Comparison of ENCODE assay signal across 8 cellular contexts in genomic region chr22:49958961-49959781, GRCh38. TPM values are rescaled to one million over a fixed set of nuclear protein-coding genes. Genes with fewer than 3 reads are reported as not detected.
DNase-seq lines count a peak whose midpoint lies in the region; ATAC-seq and TF ChIP-seq lines count a peak whose summit lies in the region.

No MANE protein-coding gene starts in this region.

- peaks cover 12% of the 10 kb centered on the region for H3K4me1 ChIP-seq in HEK293 (ENCODE audit: control insufficient read depth, insufficient read depth, low read length)
- H3K4me1 ChIP-seq in iPS-15b (ENCODE audit: control insufficient read depth, insufficient read depth, low read length): no peaks in the 10 kb centered on the region
- H3K4me1 ChIP-seq in spleen: peaks cover 21 to 71% (median 51%) of the 10 kb centered on the region in 6 donors

- no peaks in the 10 kb centered on the region for H3K27me3 ChIP-seq in iPS-15b (ENCODE audit: control insufficient read depth, insufficient read depth, low read length)
- no peaks in the 10 kb centered on the region for H3K27me3 ChIP-seq in spleen (replicated peaks in 1 of 7)

- H3K27me3 Mint-ChIP-seq in activated T-helper 1 cell treated with anti-CD3 and anti-CD28 coated beads, Interleukin-12 subunit alpha, Interleukin-12 subunit beta, Interleukin-2, Interleukin-4 antibody, amounts not matched to agents 30 ng/mL and 10 ng/mL and 1 ng/mL, durations not matched to agents 14 hours and 24 hours and 36 hours (ENCODE audit: insufficient read depth): no peaks in the 10 kb centered on the region

- DNase-seq in activated T-helper 1 cell treated with anti-CD3 and anti-CD28 coated beads, Interleukin-12 subunit alpha, Interleukin-12 subunit beta, Interleukin-2, Interleukin-4 antibody, amounts not matched to agents 30 ng/mL and 10 ng/mL and 1 ng/mL, durations not matched to agents 14 hours and 24 hours and 36 hours (ENCODE audit: low spot score): no peak
- DNase-seq in spleen (peak; percentile 82), EL (no peak), NCI-H524 (lab: John Stamatoyannopoulos, UW) (no peak)
- DNase-seq in activated CD8-positive, alpha-beta memory T cell treated with anti-CD3 and anti-CD28 coated beads, Interleukin-2, amount 50 U/mL, for 4 hours: no peak

- H3K4me1 Mint-ChIP-seq in activated T-helper 1 cell treated with anti-CD3 and anti-CD28 coated beads, Interleukin-12 subunit alpha, Interleukin-12 subunit beta, Interleukin-2, Interleukin-4 antibody, amounts not matched to agents 30 ng/mL and 10 ng/mL and 1 ng/mL, durations not matched to agents 14 hours and 24 hours and 36 hours (ENCODE audit: low read depth): peaks cover 23% of the 10 kb centered on the region

- 71 to 82% (median 74%) methylated on average over 27 to 28 of the region's 28 CpGs for WGBS in spleen, 5 donors

- H3K4me3 Mint-ChIP-seq in activated T-helper 1 cell treated with anti-CD3 and anti-CD28 coated beads, Interleukin-12 subunit alpha, Interleukin-12 subunit beta, Interleukin-2, Interleukin-4 antibody, amounts not matched to agents 30 ng/mL and 10 ng/mL and 1 ng/mL, durations not matched to agents 14 hours and 24 hours and 36 hours: peak overlapping the region; percentile 86

- H3K4me3 ChIP-seq in HEK293 (ENCODE audit: low read depth, low read length) (no peak overlapping the region; the same call in 1 of the 2 replicates), iPS-15b (ENCODE audit: low read depth, low read length) (peak overlapping the region; percentile 82), spleen (peak overlapping the region; percentile 12 to 99 (median 90))

- no peak for ATAC-seq in HG02938 (IDR thresholded peaks at IDR 0.05; ENCODE audit: unreplicated experiment)

- no peak for TF ChIP-seq CTCF in HEK293 (tag by site-specific recombination; IDR thresholded peaks at IDR 0.05)
- TF ChIP-seq CTCF in spleen (IDR thresholded peaks at IDR 0.05 in 8 of 11, conservative IDR thresholded peaks at IDR 0.05 in 3 of 11): no peak

- POLR2A ChIA-PET in HEK293 (lab: Yijun Ruan, JAX): interaction anchor here (0.6 to 2.0 kb wide), 5 partner anchors 10 to 107 kb away, joined by 3 to 5 read pairs (median 4); no protein-coding TSS in a partner anchor

- H3K9me3 Mint-ChIP-seq in activated T-helper 1 cell treated with anti-CD3 and anti-CD28 coated beads, Interleukin-12 subunit alpha, Interleukin-12 subunit beta, Interleukin-2, Interleukin-4 antibody, amounts not matched to agents 30 ng/mL and 10 ng/mL and 1 ng/mL, durations not matched to agents 14 hours and 24 hours and 36 hours: no peaks in the 10 kb centered on the region

- H3K36me3 ChIP-seq in HEK293 (ENCODE audit: control insufficient read depth in 2 of 2, insufficient read depth in 1 of 2, low read length in 2 of 2) (peaks cover 10 to 26% of the 10 kb centered on the region in 2 experiments), iPS-15b (ENCODE audit: control insufficient read depth, insufficient read depth, low read length) (peaks cover 20% of the 10 kb centered on the region), spleen (peaks cover 2 to 29% (median 25%) of the 10 kb centered on the region in 6 donors)

- intact Hi-C loops in activated T-helper 1 cell treated with anti-CD3 and anti-CD28 coated beads, Interleukin-12 subunit alpha, Interleukin-12 subunit beta, Interleukin-2, Interleukin-4 antibody, amounts not matched to agents 30 ng/mL and 10 ng/mL and 1 ng/mL, durations not matched to agents 14 hours and 24 hours and 36 hours (cut with micrococcal nuclease): no loop called here
- intact Hi-C loops in spleen (cut with DNase I; ENCODE audit: low total_unique reads): no loop called here

- peaks cover 23% of the 10 kb centered on the region for H3K36me3 Mint-ChIP-seq in activated T-helper 1 cell treated with anti-CD3 and anti-CD28 coated beads, Interleukin-12 subunit alpha, Interleukin-12 subunit beta, Interleukin-2, Interleukin-4 antibody, amounts not matched to agents 30 ng/mL and 10 ng/mL and 1 ng/mL, durations not matched to agents 14 hours and 24 hours and 36 hours (ENCODE audit: low read depth)

- H3K27ac ChIP-seq in HEK293 (ENCODE audit: extremely low read depth, low read depth, low read length): peak overlapping the region; percentile 99; the same call in 1 of the 2 replicates
- peak overlapping the region; percentile 73 to 99 (median 97) for H3K27ac ChIP-seq in spleen

- CTCF ChIA-PET in HEK293 (lab: Yijun Ruan, JAX): interaction anchor here (0.6 to 1.2 kb wide), 3 partner anchors 9 to 71 kb away, joined by 3 to 4 read pairs (median 3); no protein-coding TSS in a partner anchor

- H3K27ac Mint-ChIP-seq in activated T-helper 1 cell treated with anti-CD3 and anti-CD28 coated beads, Interleukin-12 subunit alpha, Interleukin-12 subunit beta, Interleukin-2, Interleukin-4 antibody, amounts not matched to agents 30 ng/mL and 10 ng/mL and 1 ng/mL, durations not matched to agents 14 hours and 24 hours and 36 hours: peak overlapping the region; percentile 92

- no peak for TF ChIP-seq POLR2A in spleen (IDR thresholded peaks at IDR 0.05)

- H3K9me3 ChIP-seq in HEK293 (ENCODE audit: control insufficient read depth, insufficient read depth, low read depth, low read length) (no peaks in the 10 kb centered on the region), iPS-15b (ENCODE audit: control insufficient read depth, insufficient read depth, low read length) (no peaks in the 10 kb centered on the region), spleen (no peaks in the 10 kb centered on the region)

- H3K9ac ChIP-seq in iPS-15b (ENCODE audit: low read depth, low read length): no peak overlapping the region

TF ChIP-seq in HEK293, 187 proteins besides CTCF, POLR2A, EP300 and RAD21:
- TF ChIP-seq ZNF335 (tag by site-specific recombination; conservative IDR thresholded peaks at IDR 0.05) (0 out of 2 replicates have a peak, but pooled peaks have one; percentile 4), ZNF248 (tag by site-specific recombination; IDR thresholded peaks at IDR 0.05) (no peak), BCL11A (tag by site-specific recombination; IDR thresholded peaks at IDR 0.05; ENCODE audit: low read depth) (0 out of 2 replicates have a peak, but pooled peaks have one; percentile 12), ZNF2 (tag by site-specific recombination; IDR thresholded peaks at IDR 0.05) (no peak), ZNF23 (tag by site-specific recombination; IDR thresholded peaks at IDR 0.05; ENCODE audit: borderline replicate concordance) (no peak)

RNA-seq across cellular contexts. Expression of gene PIM3, which starts 1.4 kb away (rescaled TPM):
- 290 and 291 TPM in 2 replicates for total RNA-seq in activated T-helper 1 cell treated with anti-CD3 and anti-CD28 coated beads, Interleukin-12 subunit alpha, Interleukin-12 subunit beta, Interleukin-2, Interleukin-4 antibody, amounts not matched to agents 30 ng/mL and 10 ng/mL and 1 ng/mL, durations not matched to agents 14 hours and 24 hours and 36 hours
- total RNA-seq in spleen: 100 to 1,000 TPM in 5 of 7 donors, 10 to 100 TPM in 2; 72.1 to 134 (median 109) TPM
- polyA plus RNA-seq in spleen: 10 to 100 TPM; 49.5 to 84.4 (median 52.0) TPM

RNA-seq across cellular contexts. Expression of gene CRELD2, which starts 40.7 kb away (rescaled TPM):
- total RNA-seq in activated T-helper 1 cell treated with anti-CD3 and anti-CD28 coated beads, Interleukin-12 subunit alpha, Interleukin-12 subunit beta, Interleukin-2, Interleukin-4 antibody, amounts not matched to agents 30 ng/mL and 10 ng/mL and 1 ng/mL, durations not matched to agents 14 hours and 24 hours and 36 hours: 48.1 and 51.0 TPM in 2 replicates
- total RNA-seq in spleen: 10 to 100 TPM; 23.2 to 46.3 (median 38.1) TPM
- 10 to 100 TPM; 16.2 to 26.3 (median 18.3) TPM for polyA plus RNA-seq in spleen

RNA-seq across cellular contexts. Expression of gene ALG12, which starts 40.9 kb away (rescaled TPM):
- 13.1 and 18.5 TPM in 2 replicates for total RNA-seq in activated T-helper 1 cell treated with anti-CD3 and anti-CD28 coated beads, Interleukin-12 subunit alpha, Interleukin-12 subunit beta, Interleukin-2, Interleukin-4 antibody, amounts not matched to agents 30 ng/mL and 10 ng/mL and 1 ng/mL, durations not matched to agents 14 hours and 24 hours and 36 hours
- total RNA-seq in spleen: 10 to 100 TPM; 10.2 to 20.1 (median 13.3) TPM
- polyA plus RNA-seq in spleen: 1 to 10 TPM; 5.7 to 7.1 (median 5.9) TPM

RNA-seq across cellular contexts. Expression of gene IL17REL, which starts 53.4 kb away (rescaled TPM):
- 0.05 TPM in 1 of 2 replicates, not detected in the other for total RNA-seq in activated T-helper 1 cell treated with anti-CD3 and anti-CD28 coated beads, Interleukin-12 subunit alpha, Interleukin-12 subunit beta, Interleukin-2, Interleukin-4 antibody, amounts not matched to agents 30 ng/mL and 10 ng/mL and 1 ng/mL, durations not matched to agents 14 hours and 24 hours and 36 hours
- total RNA-seq in spleen: 1 to 10 TPM in 2 of 7 donors, under 1 TPM in 5; 0.23 to 1.9 (median 0.94) TPM
- polyA plus RNA-seq in spleen: 1 to 10 TPM in 1 of 3 donors, under 1 TPM in 2; 0.21 to 1.2 (median 0.33) TPM
